In genomic region chr19:409006-409514, GRCh38 we compare ENCODE assay signal across 8 cellular contexts. TPM values are rescaled to one million over a fixed set of nuclear protein-coding genes. Genes with fewer than 3 reads are reported as not detected.
DNase-seq lines count a peak whose midpoint lies in the region; ATAC-seq and TF ChIP-seq lines count a peak whose summit lies in the region.

TSS of gene C2CD4C (minus strand) at chr19:409147. CDS start at chr19:408361, 786 bp downstream.

- H3K9me2 ChIP-seq in Karpas-422 (replicated peaks; ENCODE audit: insufficient read depth, low read length), result no peaks in the 10 kb centered on the region

- peak within 1 kb of the TSS; percentile 76 to 83 for H3K4me3 Mint-ChIP-seq in effector memory CD8-positive, alpha-beta T cell
- H3K4me3 Mint-ChIP-seq in naive B cell, result peak within 1 kb of the TSS; percentile 63 to 91 (median 88)

- no peaks in the 10 kb centered on the region for H3K9me3 Mint-ChIP-seq in effector memory CD8-positive, alpha-beta T cell
- H3K9me3 Mint-ChIP-seq in naive B cell, result peaks cover 0 to 2% (median 0%) of the 10 kb centered on the region in 7 donors

- H3K79me2 ChIP-seq in Karpas-422 (ENCODE audit: low read length), result no peaks in the 10 kb centered on the region

- H3K4me3 ChIP-seq in vagina, result peak within 1 kb of the TSS; percentile 40 to 56
- no peak within 1 kb of the TSS for H3K4me3 ChIP-seq in Karpas-422 (ENCODE audit: low read length)

- ATAC-seq in SK-N-SH treated with all-trans-retinoic acid at 6 μM for 48 hours, result peak; percentile 60
- ATAC-seq in effector memory CD8-positive, alpha-beta T cell (replicated peaks), result peak; percentile 56
- peak; percentile 53 to 63 for ATAC-seq in naive B cell (ENCODE audit: low read depth in 2 of 2)
- no peak for ATAC-seq in HG02759 (IDR thresholded peaks at IDR 0.05; ENCODE audit: unreplicated experiment)

- H3K27me3 ChIP-seq in vagina (peaks cover 11% of the 10 kb centered on the region), Karpas-422 (ENCODE audit: low read length) (no peaks in the 10 kb centered on the region)

- H3K9me3 ChIP-seq in vagina, result no peaks in the 10 kb centered on the region
- no peaks in the 10 kb centered on the region for H3K9me3 ChIP-seq in Karpas-422 (ENCODE audit: low read length)

- DNase-seq in GM13977 (ENCODE audit: low spot score) (peak; percentile 50), naive B cell (no peak), vagina (ENCODE audit: extremely low spot score in 2 of 2) (no peak), NCI-H524 treated with DMSO at 0.1 percent for 48 hours (lab: John Stamatoyannopoulos, UW) (no peak), Karpas-422 (no peak)
- peak in 1 of 3 experiments; percentile 18 for DNase-seq in effector memory CD8-positive, alpha-beta T cell

- no peak for TF ChIP-seq CTCF in GM13977 (IDR thresholded peaks at IDR 0.05; ENCODE audit: extremely low read depth, insufficient read depth, missing control alignments)
- TF ChIP-seq CTCF in vagina (IDR thresholded peaks at IDR 0.05), result no peak

- H3K36me3 ChIP-seq in vagina (no peaks in the 10 kb centered on the region), Karpas-422 (ENCODE audit: insufficient read depth, low read length) (no peaks in the 10 kb centered on the region)

- no peaks in the 10 kb centered on the region for H4K20me1 ChIP-seq in Karpas-422 (ENCODE audit: insufficient read depth, low read depth, low read length)

- H3K4me1 ChIP-seq in vagina (peaks cover 16% of the 10 kb centered on the region), Karpas-422 (ENCODE audit: low read length) (no peaks in the 10 kb centered on the region)

- in situ Hi-C loops in GM13977 (cut with MboI; ENCODE audit: low pct_unique_long_range_greater_than_20kb, low sequenced_read_pairs, unreplicated experiment), result no loop called here

- peaks cover 5 to 6% of the 10 kb centered on the region in 2 donors for H3K4me1 Mint-ChIP-seq in effector memory CD8-positive, alpha-beta T cell (ENCODE audit: low read depth in 2 of 2)
- H3K4me1 Mint-ChIP-seq in naive B cell, result peaks cover 6 to 7% (median 6%) of the 10 kb centered on the region in 3 donors

- peaks cover 9 to 22% of the 10 kb centered on the region in 2 donors for H3K27me3 Mint-ChIP-seq in effector memory CD8-positive, alpha-beta T cell
- H3K27me3 Mint-ChIP-seq in naive B cell, result peaks cover 10 to 23% (median 16%) of the 10 kb centered on the region in 3 donors

- H2AFZ ChIP-seq in Karpas-422 (ENCODE audit: low read length), result no peak within 1 kb of the TSS

- no peak for TF ChIP-seq POLR2A in vagina (IDR thresholded peaks at IDR 0.05)

- no peak within 1 kb of the TSS for H3K4me2 ChIP-seq in Karpas-422 (ENCODE audit: low read depth, low read length, poor library complexity, severe bottlenecking)

- H3K27ac Mint-ChIP-seq in effector memory CD8-positive, alpha-beta T cell, result peak within 1 kb of the TSS in 1 of 2 donors; percentile 44
- peak within 1 kb of the TSS in 4 of 6 donors; percentile 19 to 86 (median 80) for H3K27ac Mint-ChIP-seq in naive B cell

- no peak within 1 kb of the TSS for H3K9ac ChIP-seq in Karpas-422 (ENCODE audit: low read length)

- H3K36me3 Mint-ChIP-seq in effector memory CD8-positive, alpha-beta T cell (ENCODE audit: insufficient read depth), result no peaks in the 10 kb centered on the region
- peaks cover 0 to 6% of the 10 kb centered on the region in 2 donors for H3K36me3 Mint-ChIP-seq in naive B cell

- H3K27ac ChIP-seq in vagina (no peak within 1 kb of the TSS), Karpas-422 (ENCODE audit: low read length) (no peak within 1 kb of the TSS)

- intact Hi-C loops in vagina (cut with DNase I), result no loop called here

TF ChIP-seq in SK-N-SH treated with all-trans-retinoic acid at 6 μM for 48 hours, 23 proteins besides CTCF, POLR2A, EP300 and RAD21:
- TF ChIP-seq CREB5 (CRISPR knock-in tag; IDR thresholded peaks at IDR 0.05; ENCODE audit: low read depth) (no peak), BACH2 (CRISPR knock-in tag; IDR thresholded peaks at IDR 0.05; ENCODE audit: borderline replicate concordance) (no peak), ARNTL (CRISPR knock-in tag; IDR thresholded peaks at IDR 0.05; ENCODE audit: borderline replicate concordance, low read depth) (no peak), CSRNP3 (CRISPR knock-in tag; IDR thresholded peaks at IDR 0.05) (no peak), ZNF70 (CRISPR knock-in tag; IDR thresholded peaks at IDR 0.05) (no peak), ZFP3 (CRISPR knock-in tag; IDR thresholded peaks at IDR 0.05) (no peak), ESRRG (CRISPR knock-in tag; IDR thresholded peaks at IDR 0.05) (no peak), POU6F1 (CRISPR knock-in tag; IDR thresholded peaks at IDR 0.05; ENCODE audit: borderline replicate concordance, low read depth) (no peak), OSR1 (CRISPR knock-in tag; IDR thresholded peaks at IDR 0.05) (no peak), ZNF565 (CRISPR knock-in tag; conservative IDR thresholded peaks at IDR 0.05; ENCODE audit: low read depth) (no peak), PATZ1 (CRISPR knock-in tag; IDR thresholded peaks at IDR 0.05; ENCODE audit: borderline replicate concordance) (no peak), TOX (CRISPR knock-in tag; IDR thresholded peaks at IDR 0.05; ENCODE audit: borderline replicate concordance) (no peak), PPARA (CRISPR knock-in tag; IDR thresholded peaks at IDR 0.05; ENCODE audit: borderline replicate concordance) (no peak), ISL1 (CRISPR knock-in tag; IDR thresholded peaks at IDR 0.05) (no peak), SNAI2 (CRISPR knock-in tag; IDR thresholded peaks at IDR 0.05) (no peak), CSDC2 (CRISPR knock-in tag; IDR thresholded peaks at IDR 0.05) (no peak), ZFP30 (CRISPR knock-in tag; IDR thresholded peaks at IDR 0.05) (no peak)

RNA-seq across cellular contexts. Expression of gene C2CD4C, which starts in this region (rescaled TPM):
- polyA plus RNA-seq in naive B cell (ENCODE audit: low read depth in 6 of 6), result not detected
- total RNA-seq in vagina, result 2.2 TPM
- not detected in 2 replicates for total RNA-seq in Karpas-422 (2014; rRNA removed; shearing (Covaris generic); ENCODE audit: low replicate concordance)

Comparison
In these comparisons a context has a peak if more than half of its experiments do, and no peak if none do; other contexts are left out.
1. Peak in ATAC-seq in naive B cell; RNA of the gene not detected or under 1 TPM.